ENCODE assay signal across 10 cellular contexts in the genomic region with DNA sequence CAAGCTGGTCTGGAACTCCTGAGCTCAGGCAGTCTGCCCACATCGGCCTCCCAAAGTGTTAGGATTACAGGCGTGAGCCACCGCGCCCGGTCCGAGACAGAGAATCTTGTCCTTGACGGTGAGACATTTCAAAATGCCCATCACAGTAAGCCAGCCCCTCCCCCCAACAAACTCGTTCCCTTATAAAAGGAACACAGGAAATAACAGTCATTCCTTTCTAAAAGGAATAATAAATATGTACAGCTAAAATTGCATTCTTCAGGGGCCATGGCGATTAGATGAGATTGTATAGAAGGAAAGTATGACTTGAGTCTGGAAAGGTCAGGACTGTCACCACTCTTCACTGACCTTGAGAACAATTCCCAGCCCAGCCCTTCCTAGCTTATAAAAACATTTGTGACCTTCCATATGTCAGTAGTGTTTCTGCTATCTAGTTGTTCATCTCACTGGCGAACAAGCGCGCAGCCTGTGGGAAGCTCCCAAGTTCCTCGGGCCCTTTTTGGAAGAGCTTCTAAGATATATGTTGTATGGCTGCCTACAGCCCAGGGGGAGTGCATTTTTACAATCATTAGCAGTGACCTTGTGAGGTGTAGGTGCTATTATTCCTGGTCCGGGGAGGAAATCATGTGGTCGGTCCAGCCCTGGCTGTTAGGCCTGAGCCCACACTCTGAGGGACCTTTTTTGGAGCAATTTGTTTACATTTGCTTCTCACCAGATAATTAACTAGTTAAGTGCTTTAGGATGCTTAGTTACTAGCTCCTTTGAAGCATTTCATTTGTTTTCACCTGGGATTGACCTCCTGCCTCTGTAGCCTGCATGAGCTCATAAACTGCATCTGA. TPM values are rescaled to one million over a fixed set of nuclear protein-coding genes. Genes with fewer than 3 reads are reported as not detected.
DNase-seq lines count a peak whose midpoint lies in the region; ATAC-seq and TF ChIP-seq lines count a peak whose summit lies in the region.
"Had no signal": no experiment of that assay in that cellular context is flagged by ENCODE, and none has a peak within 500 bp of the region (broad histone marks: within the 10 kb centered on the region; RNA-seq: fewer than 3 reads in every experiment).

No MANE protein-coding gene starts in this region.

- no peaks in the 10 kb centered on the region for H3K36me3 ChIP-seq in brain microvascular endothelial cell (replicated peaks)
- no peaks in the 10 kb centered on the region for H3K36me3 ChIP-seq in right lobe of liver

- in situ Hi-C loops in brain microvascular endothelial cell (cut with HindIII; ENCODE audit: low pct_ligation_motif_present, low sequenced_read_pairs) = no loop called here

- TF ChIP-seq POLR2A in right lobe of liver (IDR thresholded peaks at IDR 0.05) = no peak

- TF ChIP-seq CTCF in brain microvascular endothelial cell (IDR thresholded peaks at IDR 0.05; ENCODE audit: low read depth, low read length, missing control alignments) (no peak), right lobe of liver (IDR thresholded peaks at IDR 0.05) (no peak), type B pancreatic cell (conservative IDR thresholded peaks at IDR 0.05) (no peak)

- H3K9me3 Mint-ChIP-seq in activated naive CD4-positive, alpha-beta T cell treated with anti-CD3 and anti-CD28 coated beads, Interleukin-2, amount 10 ng/mL, durations not matched to agents 7 days and 5 days = no peaks in the 10 kb centered on the region
- no peaks in the 10 kb centered on the region for H3K9me3 Mint-ChIP-seq in type B pancreatic cell

- DNase-seq in activated naive CD4-positive, alpha-beta T cell treated with anti-CD3 and anti-CD28 coated beads, Interleukin-2, amount 10 ng/mL, durations not matched to agents 7 days and 5 days = no peak
- DNase-seq in activated naive CD4-positive, alpha-beta T cell (lab: John Stamatoyannopoulos, UW) = no peak
- DNase-seq in brain microvascular endothelial cell (peak; percentile 78), right lobe of liver (no peak), type B pancreatic cell (ENCODE audit: extremely low spot score, unreplicated experiment) (no peak), cerebellar nuclear complex (lab: John Stamatoyannopoulos, UW) (no peak)
- DNase-seq: activated T-cell treated with anti-CD3 and anti-CD28 coated beads, Interleukin-2, amount 50 U/mL, for 48 hours had no signal

- H3K27me3 ChIP-seq in brain microvascular endothelial cell (replicated peaks) (no peaks in the 10 kb centered on the region), right lobe of liver (no peaks in the 10 kb centered on the region)
- H3K27me3 ChIP-seq: BLaER1 had no signal

- no peak overlapping the region for H3K4me3 Mint-ChIP-seq in activated naive CD4-positive, alpha-beta T cell treated with anti-CD3 and anti-CD28 coated beads, Interleukin-2, amount 10 ng/mL, durations not matched to agents 7 days and 5 days
- peak overlapping the region; percentile 21 for H3K4me3 Mint-ChIP-seq in type B pancreatic cell

- H3K27me3 Mint-ChIP-seq in activated naive CD4-positive, alpha-beta T cell treated with anti-CD3 and anti-CD28 coated beads, Interleukin-2, amount 10 ng/mL, durations not matched to agents 7 days and 5 days = no peaks in the 10 kb centered on the region
- no peaks in the 10 kb centered on the region for H3K27me3 Mint-ChIP-seq in type B pancreatic cell

- ATAC-seq in right lobe of liver (peak; percentile 14 to 68 (median 24)), GM19035 (IDR thresholded peaks at IDR 0.05; ENCODE audit: unreplicated experiment) (no peak), HG02610 (IDR thresholded peaks at IDR 0.05; ENCODE audit: unreplicated experiment) (no peak)

- no peaks in the 10 kb centered on the region for H3K9me3 ChIP-seq in right lobe of liver
- H3K9me3 ChIP-seq: BLaER1 had no signal

- peak overlapping the region; percentile 84 for H3K27ac ChIP-seq in brain microvascular endothelial cell
- H3K27ac ChIP-seq in right lobe of liver = peak overlapping the region; percentile 0 to 52 (median 33)
- H3K27ac ChIP-seq: BLaER1 had no signal

- peaks cover 58% of the 10 kb centered on the region for H3K4me1 Mint-ChIP-seq in activated naive CD4-positive, alpha-beta T cell treated with anti-CD3 and anti-CD28 coated beads, Interleukin-2, amount 10 ng/mL, durations not matched to agents 7 days and 5 days
- peaks cover 46% of the 10 kb centered on the region for H3K4me1 Mint-ChIP-seq in type B pancreatic cell (ENCODE audit: unreplicated experiment)

- peak overlapping the region; percentile 49 for H3K27ac Mint-ChIP-seq in activated naive CD4-positive, alpha-beta T cell treated with anti-CD3 and anti-CD28 coated beads, Interleukin-2, amount 10 ng/mL, durations not matched to agents 7 days and 5 days
- peak overlapping the region; percentile 70 for H3K27ac Mint-ChIP-seq in type B pancreatic cell

- H3K36me3 Mint-ChIP-seq in activated naive CD4-positive, alpha-beta T cell treated with anti-CD3 and anti-CD28 coated beads, Interleukin-2, amount 10 ng/mL, durations not matched to agents 7 days and 5 days = peaks cover 30% of the 10 kb centered on the region
- H3K36me3 Mint-ChIP-seq in type B pancreatic cell = peaks cover 12% of the 10 kb centered on the region

- intact Hi-C loops in right lobe of liver (cut with DNase I) = no loop called here

- peaks cover 0 to 48% (median 12%) of the 10 kb centered on the region in 4 donors for H3K4me1 ChIP-seq in right lobe of liver

- H3K4me3 ChIP-seq in brain microvascular endothelial cell (ENCODE audit: low read depth, low read length) (no peak overlapping the region), right lobe of liver (no peak overlapping the region)
- H3K4me3 ChIP-seq: BLaER1 had no signal

- 39% methylated on average over 8 of the region's 15 CpGs for WGBS in right lobe of liver (ENCODE audit: insufficient coverage, low coverage, low lambda C conversion rate, missing lambda C conversion rate)

- CTCF ChIA-PET in activated naive CD4-positive, alpha-beta T cell treated with anti-CD3 and anti-CD28 coated beads, Interleukin-2, amount 10 ng/mL, durations not matched to agents 7 days and 5 days (lab: Charles Lee) = interaction anchor here (0.7 to 1.5 kb wide), 4 partner anchors 14 to 171 kb away, joined by 3 to 5 read pairs (median 4); a partner anchor contains a TSS

RNA-seq across cellular contexts. Expression of a gene that starts 8.7 kb away (rescaled TPM):
- total RNA-seq in right lobe of liver = 10 to 100 TPM; 41.4 to 57.8 (median 47.5) TPM
- 127 and 140 TPM in 2 replicates for total RNA-seq in type B pancreatic cell (ENCODE audit: low replicate concordance)

RNA-seq across cellular contexts. Expression of a gene that starts 23.5 kb away (rescaled TPM):
- total RNA-seq in right lobe of liver (10 to 100 TPM in 3 of 6 experiments, 1 to 10 TPM in 3; 7.9 to 14.1 (median 10.2) TPM), type B pancreatic cell (ENCODE audit: low replicate concordance) (18.4 and 19.0 TPM in 2 replicates)

Comparison
In these comparisons a context has a peak if more than half of its experiments do, and no peak if none do; other contexts are left out.
1. ATAC-seq: peak in right lobe of liver (4 of 4); none in GM19035 (single experiment) and HG02610 (single experiment).